ENCODE assay signal across 23 cellular contexts in genomic region chr19:8233370-8233769, GRCh38. TPM values are rescaled to one million over a fixed set of nuclear protein-coding genes. Genes with fewer than 3 reads are reported as not detected.
DNase-seq lines count a peak whose midpoint lies in the region; TF ChIP-seq lines count a peak whose summit lies in the region.
"Had no signal": no experiment of that assay in that cellular context is flagged by ENCODE, and none has a peak within 500 bp of the region (broad histone marks: within the 10 kb centered on the region; RNA-seq: fewer than 3 reads in every experiment).

No MANE protein-coding gene starts in this region.

- no peak for TF ChIP-seq POLR2A in stomach (IDR thresholded peaks at IDR 0.05)

- intact Hi-C loops in stomach (cut with DNase I; ENCODE audit: low total_unique reads), result no loop called here

- CTCF ChIA-PET in RWPE1 (lab: Yijun Ruan, JAX), result interaction anchor here (0.6 kb wide), 1 partner anchor 172 kb away, joined by 3 read pairs; no protein-coding TSS in a partner anchor

- TF ChIP-seq EP300 in stomach (IDR thresholded peaks at IDR 0.05), result no peak

- H3K4me1 ChIP-seq in stomach, result peaks cover 0 to 11% (median 2%) of the 10 kb centered on the region in 4 donors
- H3K4me1 ChIP-seq: HAP-1, SJSA1 had no signal

- WGBS in stomach, 5 donors, result 59 to 70% (median 67%) methylated on average over 7 of the region's 7 CpGs

- no peak overlapping the region for H3K4me3 ChIP-seq in stomach
- H3K4me3 ChIP-seq: GM23248, HAP-1, SJSA1 had no signal

- TF ChIP-seq CTCF in RWPE1 (conservative IDR thresholded peaks at IDR 0.05; ENCODE audit: low read depth) (no peak), stomach (IDR thresholded peaks at IDR 0.05) (no peak)

- POLR2A ChIA-PET in RWPE1 (lab: Yijun Ruan, JAX; ENCODE audit: low non-redundant PET), result no interaction called here

- H3K27me3 ChIP-seq in stomach, result no peaks in the 10 kb centered on the region
- H3K27me3 ChIP-seq: SJSA1 had no signal

- peaks cover 0 to 35% (median 4%) of the 10 kb centered on the region in 4 donors for H3K36me3 ChIP-seq in stomach
- H3K36me3 ChIP-seq: HAP-1, SJSA1 had no signal

- DNase-seq in DMS79 treated with DMSO at 0.1 percent for 48 hours (lab: John Stamatoyannopoulos, UW) (peak; percentile 18), DMS79 (lab: John Stamatoyannopoulos, UW) (no peak), RWPE1 (ENCODE audit: low spot score) (no peak), iris pigment epithelial cell (ENCODE audit: low read depth) (peak; percentile 55), NOMO-1 treated with dmso at 0.1 percent for 144 hours (lab: John Stamatoyannopoulos, UW; ENCODE audit: unreplicated experiment) (no peak), stomach (no peak)
- DNase-seq in stimulated activated CD4-positive, alpha-beta T cell treated with anti-CD3 and anti-CD28 coated beads, Interleukin-1b, Interleukin-23, amount 100 ng/mL, for 48 hours, result no peak
- no peak for DNase-seq in stimulated activated naive CD4-positive, alpha-beta T cell treated with Interleukin-2 at 50 U/mL for 16 hours (lab: John Stamatoyannopoulos, UW)
- DNase-seq: AML-193; C1 segment of cervical spinal cord; CD8-positive, alpha-beta memory T cell; GM23248; NCI-H1105 treated with DMSO at 0.1 percent for 48 hours; NCI-H2029 treated with DMSO at 0.1 percent for 48 hours; NCI-H2171 treated with DMSO at 0.1 percent for 48 hours; NCI-H446; NCI-H526; OCI-M1 had no signal

- H3K9me3 ChIP-seq in stomach, result peaks cover 0 to 14% (median 10%) of the 10 kb centered on the region in 4 donors
- H3K9me3 ChIP-seq: HAP-1, SJSA1 had no signal

- H3K27ac ChIP-seq in RWPE1 (peak overlapping the region; percentile 26; the same call in 1 of the 2 replicates), stomach (no peak overlapping the region)
- H3K27ac ChIP-seq: 22Rv1, GM23248, HL-60, KMS-11, SJSA1 had no signal

RNA-seq across cellular contexts. Expression of gene CERS4, which starts 24.2 kb away (rescaled TPM):
- 100 to 1,000 TPM in 1 of 5 donors, 10 to 100 TPM in 3, 1 to 10 TPM in 1; 1.7 to 124 (median 39.0) TPM for total RNA-seq in stomach
- 10 to 100 TPM; 23.1 to 44.9 (median 30.4) TPM for polyA plus RNA-seq in stomach
- total RNA-seq: GM23248, SJSA1 had no signal
- polyA plus RNA-seq: GM23248 had no signal

Comparison
In these comparisons a context has a peak if more than half of its experiments do, and no peak if none do; other contexts are left out.
1. DNase-seq: peak in DMS79 treated with DMSO at 0.1 percent for 48 hours (single experiment) and iris pigment epithelial cell (single experiment); none in DMS79 (single experiment), RWPE1 (single experiment), NOMO-1 treated with dmso at 0.1 percent for 144 hours (single experiment), stimulated activated CD4-positive, alpha-beta T cell treated with anti-CD3 and anti-CD28 coated beads, Interleukin-1b, Interleukin-23, amount 100 ng/mL, for 48 hours (single experiment), stimulated activated naive CD4-positive, alpha-beta T cell treated with Interleukin-2 at 50 U/mL for 16 hours (single experiment) and stomach (single experiment).